35 cellular contexts compared by ENCODE assay signal in genomic region chr20:2179957-2180356, GRCh38.
"Had no signal": no experiment of that assay in that cellular context is flagged by ENCODE, and none has a peak within 500 bp of the region (broad histone marks: within the 10 kb centered on the region; RNA-seq: fewer than 3 reads in every experiment).

No MANE protein-coding gene starts in this region.

- H3K9me3 ChIP-seq: MG63 had no signal

- H3K4me3 ChIP-seq: MG63 had no signal

- H3K27me3 ChIP-seq: MG63 had no signal

- H3K36me3 ChIP-seq: MG63 had no signal

- DNase-seq: Kasumi-1, MG63, MM.1S, MV-4-11, NCI-H1048, NCI-H1092, NCI-H1092 treated with DMSO at 0.1 percent for 48 hours, NCI-H1105, NCI-H1105 treated with DMSO at 0.1 percent for 48 hours, NCI-H1417, NCI-H1417 treated with DMSO at 0.1 percent for 48 hours, NCI-H1436, NCI-H1436 treated with DMSO at 0.1 percent for 48 hours, NCI-H146, NCI-H1694, NCI-H1694 treated with DMSO at 0.1 percent for 48 hours, NCI-H187, NCI-H187 treated with DMSO at 0.1 percent for 48 hours, NCI-H1930, NCI-H2029, NCI-H2029 treated with DMSO at 0.1 percent for 48 hours, NCI-H2081, NCI-H2081 treated with DMSO at 0.1 percent for 48 hours, NCI-H2107, NCI-H2171, NCI-H2171 treated with DMSO at 0.1 percent for 48 hours, NCI-H2227 treated with DMSO at 0.1 percent for 48 hours, NCI-H226, NCI-H345, NCI-H446, NCI-H446 treated with DMSO at 0.1 percent for 48 hours, NCI-H510A, NCI-H510A treated with DMSO at 0.1 percent for 48 hours, NCI-H524, NCI-H524 treated with DMSO at 0.1 percent for 48 hours had no signal
